18 cellular contexts compared by ENCODE assay signal in the genomic region with DNA sequence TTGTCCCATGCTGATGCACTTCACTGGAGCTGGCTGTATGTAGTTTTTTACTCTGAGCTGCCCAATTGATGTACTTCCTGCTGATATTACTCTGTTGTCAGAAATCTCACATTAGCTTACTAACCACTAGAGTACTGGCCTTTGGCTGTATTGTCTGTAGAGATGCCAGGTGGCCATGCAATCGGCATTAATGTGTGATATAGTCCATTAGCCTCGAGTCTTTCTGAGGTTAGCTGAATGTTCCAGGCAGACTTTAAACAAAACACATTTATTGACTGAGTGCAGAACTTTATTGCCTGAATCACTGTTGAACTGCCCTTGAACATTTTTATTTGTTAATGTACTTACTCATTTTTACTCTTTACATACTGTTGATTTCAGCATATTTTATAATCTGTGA.
"Had no signal": no experiment of that assay in that cellular context is flagged by ENCODE, and none has a peak within 500 bp of the region (broad histone marks: within the 10 kb centered on the region; RNA-seq: fewer than 3 reads in every experiment).

No MANE protein-coding gene starts in this region.

- H3K9me3 ChIP-seq: body of pancreas, mucosa of descending colon, right atrium auricular region, tibial artery, uterus had no signal

- H3K4me2 ChIP-seq: hepatocyte had no signal

- H3K79me2 ChIP-seq: hepatocyte had no signal

- H3K4me3 ChIP-seq: body of pancreas, hepatocyte, mucosa of descending colon, right atrium auricular region, tibial artery, uterus had no signal

- H3K27ac ChIP-seq: body of pancreas, hepatocyte, right atrium auricular region, tibial artery, uterus, WERI-Rb-1 had no signal

- H3K27me3 ChIP-seq: body of pancreas, hepatocyte, right atrium auricular region, tibial artery, uterus had no signal

- H3K4me1 ChIP-seq: body of pancreas, right atrium auricular region, tibial artery, uterus had no signal

- DNase-seq: activated CD4-positive, alpha-beta memory T cell treated with anti-CD3 and anti-CD28 coated beads for 36 hours; activated CD4-positive, alpha-beta T cell treated with anti-CD3 and anti-CD28 coated beads for 36 hours; activated CD8-positive, alpha-beta memory T cell treated with anti-CD3 and anti-CD28 coated beads, Interleukin-2, amount 10 ng/mL, durations not matched to agents 7 days and 5 days; activated naive CD4-positive, alpha-beta T cell treated with anti-CD3 and anti-CD28 coated beads for 36 hours; activated T-cell treated with anti-CD3 and anti-CD28 coated beads, Interleukin-2, amount 50 U/mL, for 1 hour; islet precursor cell; naive thymus-derived CD4-positive, alpha-beta T cell; posterior cingulate gyrus; stimulated activated CD4-positive, alpha-beta T cell treated with anti-CD3 and anti-CD28 coated beads, Interleukin-15, amount 100 ng/mL, for 24 hours; stimulated activated CD4-positive, alpha-beta T cell treated with anti-CD3 and anti-CD28 coated beads, Interleukin-4, amount 100 ng/mL, for 1 hour; stimulated activated naive B cell treated with anti-CD40 and anti-IgM and Interleukin-4, amounts not matched to agents 10 μg/mL and 1 μg/mL and 100 μg/mL, for 72 hours; tibial artery; uterus had no signal

- H2AFZ ChIP-seq: hepatocyte had no signal

- H3K36me3 ChIP-seq: right atrium auricular region, tibial artery, uterus, WERI-Rb-1 had no signal
